In genomic region chr11:75823415-75823814, GRCh38 we compare ENCODE assay signal across 18 cellular contexts. TPM values are rescaled to one million over a fixed set of nuclear protein-coding genes. Genes with fewer than 3 reads are reported as not detected.
DNase-seq lines count a peak whose midpoint lies in the region; ATAC-seq and TF ChIP-seq lines count a peak whose summit lies in the region.
"Had no signal": no experiment of that assay in that cellular context is flagged by ENCODE, and none has a peak within 500 bp of the region (broad histone marks: within the 10 kb centered on the region; RNA-seq: fewer than 3 reads in every experiment).

No MANE protein-coding gene starts in this region.

- H3K9me3 ChIP-seq in mesenchymal stem cell (ENCODE audit: control insufficient read depth, low read length) = no peaks in the 10 kb centered on the region
- H3K9me3 ChIP-seq: esophagus squamous epithelium, Peyer's patch, psoas muscle, tibial artery had no signal

- no peaks in the 10 kb centered on the region for H3K27me3 ChIP-seq in mesenchymal stem cell (ENCODE audit: control insufficient read depth in 1 of 2, insufficient read depth in 1 of 2, low read length in 2 of 2)
- H3K27me3 ChIP-seq: esophagus squamous epithelium, neural progenitor cell, Peyer's patch, tibial artery had no signal

- peaks cover 1% of the 10 kb centered on the region for H3K4me1 ChIP-seq in mesenchymal stem cell (ENCODE audit: control insufficient read depth, insufficient read depth, low read depth, low read length)
- H3K4me1 ChIP-seq: neural progenitor cell had no signal

- H3K23ac ChIP-seq in mesenchymal stem cell (ENCODE audit: low read length in 2 of 2) = no peak overlapping the region

- no peak overlapping the region for H3K4ac ChIP-seq in mesenchymal stem cell (ENCODE audit: low read depth in 1 of 2, low read length in 2 of 2)

- H3K36me3 ChIP-seq in mesenchymal stem cell (ENCODE audit: control insufficient read depth in 1 of 2, insufficient read depth in 2 of 2, low read depth in 1 of 2, low read length in 2 of 2) = peaks cover 0 to 8% of the 10 kb centered on the region in 2 experiments
- H3K36me3 ChIP-seq: esophagus squamous epithelium, neural progenitor cell, Peyer's patch, tibial artery had no signal

- H3K36me3 Mint-ChIP-seq in natural killer cell = no peaks in the 10 kb centered on the region
- no peaks in the 10 kb centered on the region for H3K36me3 Mint-ChIP-seq in natural killer cell treated with Interleukin-12 subunit alpha and Interleukin-12 subunit beta and Interleukin-15 and Interleukin-18, amount 100 ng/mL, for 72 hours
- peaks cover 18% of the 10 kb centered on the region for H3K36me3 Mint-ChIP-seq in activated T-helper 2 cell treated with anti-CD3 and anti-CD28 coated beads, Interferon-gamma antibody, Interleukin-2, Interleukin-4, amounts not matched to agents 10 μg/mL and 5 μg/mL and 100 μg/mL, durations not matched to agents 14 hours and 24 hours and 36 hours (ENCODE audit: low read depth)

- no peak overlapping the region for H2AFZ ChIP-seq in mesenchymal stem cell (ENCODE audit: low read depth, low read length)
- H2AFZ ChIP-seq: neural progenitor cell had no signal

- no peak overlapping the region for H3K27ac ChIP-seq in mesenchymal stem cell (ENCODE audit: low read length, poor library complexity, severe bottlenecking)
- H3K27ac ChIP-seq: neural progenitor cell, psoas muscle had no signal

- no peak overlapping the region for H2BK120ac ChIP-seq in mesenchymal stem cell (ENCODE audit: low read depth, low read length)

- H2BK5ac ChIP-seq in mesenchymal stem cell (ENCODE audit: low read depth, low read length, poor library complexity, severe bottlenecking) = no peak overlapping the region

- H4K8ac ChIP-seq in mesenchymal stem cell (ENCODE audit: low read length) = no peak overlapping the region

- H3K27ac Mint-ChIP-seq in natural killer cell = peak overlapping the region; percentile 69 to 89
- peak overlapping the region in 1 of 2 donors; percentile 77 for H3K27ac Mint-ChIP-seq in natural killer cell treated with Interleukin-12 subunit alpha and Interleukin-12 subunit beta and Interleukin-15 and Interleukin-18, amount 100 ng/mL, for 72 hours
- no peak overlapping the region for H3K27ac Mint-ChIP-seq in activated T-helper 2 cell treated with anti-CD3 and anti-CD28 coated beads, Interferon-gamma antibody, Interleukin-2, Interleukin-4, amounts not matched to agents 10 μg/mL and 5 μg/mL and 100 μg/mL, durations not matched to agents 14 hours and 24 hours and 36 hours
- H3K27ac Mint-ChIP-seq: neural progenitor cell had no signal

- H2BK15ac ChIP-seq in mesenchymal stem cell (ENCODE audit: low read depth, poor library complexity, severe bottlenecking) = no peak overlapping the region

- no peak overlapping the region for H3K4me2 ChIP-seq in mesenchymal stem cell (ENCODE audit: low read length, poor library complexity, severe bottlenecking)
- H3K4me2 ChIP-seq: neural progenitor cell had no signal

- H4K91ac ChIP-seq in mesenchymal stem cell (ENCODE audit: low read length) = no peak overlapping the region

- intact Hi-C loops in natural killer cell (cut with micrococcal nuclease) = loop anchor here (5.0 kb wide), 1 partner anchor 34 kb away; no protein-coding TSS in a partner anchor
- intact Hi-C loops in activated T-helper 2 cell treated with anti-CD3 and anti-CD28 coated beads, Interferon-gamma antibody, Interleukin-2, Interleukin-4, amounts not matched to agents 10 μg/mL and 5 μg/mL and 100 μg/mL, durations not matched to agents 14 hours and 24 hours and 36 hours (cut with micrococcal nuclease) = no loop called here

- TF ChIP-seq CTCF in natural killer cell (IDR thresholded peaks at IDR 0.05) = no peak

- H3K9ac ChIP-seq in mesenchymal stem cell (ENCODE audit: low read length) = peak overlapping the region; percentile 71
- H3K9ac ChIP-seq: neural progenitor cell had no signal

- WGBS in mesenchymal stem cell = 97% methylated on average over 4 of the region's 4 CpGs

- no peak for DNase-seq in natural killer cell
- no peak for DNase-seq in natural killer cell treated with Interleukin-12 subunit alpha and Interleukin-12 subunit beta and Interleukin-15 and Interleukin-18, amount 100 ng/mL, for 72 hours (ENCODE audit: low spot score)
- peak; percentile 43 for DNase-seq in RPMI8226
- no peak for DNase-seq in mesenchymal stem cell
- DNase-seq in NCI-H510A treated with DMSO at 0.1 percent for 48 hours (lab: John Stamatoyannopoulos, UW) = no peak
- no peak for DNase-seq in activated T-helper 2 cell treated with anti-CD3 and anti-CD28 coated beads, Interferon-gamma antibody, Interleukin-2, Interleukin-4, amounts not matched to agents 10 μg/mL and 5 μg/mL and 100 μg/mL, durations not matched to agents 14 hours and 24 hours and 36 hours (ENCODE audit: low spot score)
- no peak for DNase-seq in OCI-M1 (lab: John Stamatoyannopoulos, UW)
- DNase-seq: central memory CD4-positive, alpha-beta T cell; COR-L47; effector CD4-positive, alpha-beta T cell; esophagus squamous epithelium; Peyer's patch; psoas muscle; T-helper 9 cell; tibial artery had no signal

- H2AK5ac ChIP-seq in mesenchymal stem cell (ENCODE audit: low read length, severe bottlenecking) = no peak overlapping the region

- no peaks in the 10 kb centered on the region for H3K9me3 Mint-ChIP-seq in natural killer cell
- H3K9me3 Mint-ChIP-seq in natural killer cell treated with Interleukin-12 subunit alpha and Interleukin-12 subunit beta and Interleukin-15 and Interleukin-18, amount 100 ng/mL, for 72 hours = no peaks in the 10 kb centered on the region
- no peaks in the 10 kb centered on the region for H3K9me3 Mint-ChIP-seq in activated T-helper 2 cell treated with anti-CD3 and anti-CD28 coated beads, Interferon-gamma antibody, Interleukin-2, Interleukin-4, amounts not matched to agents 10 μg/mL and 5 μg/mL and 100 μg/mL, durations not matched to agents 14 hours and 24 hours and 36 hours
- H3K9me3 Mint-ChIP-seq: neural progenitor cell had no signal

- no peaks in the 10 kb centered on the region for H3K27me3 Mint-ChIP-seq in natural killer cell (ENCODE audit: low read depth in 2 of 2)
- H3K27me3 Mint-ChIP-seq in natural killer cell treated with Interleukin-12 subunit alpha and Interleukin-12 subunit beta and Interleukin-15 and Interleukin-18, amount 100 ng/mL, for 72 hours = no peaks in the 10 kb centered on the region
- H3K27me3 Mint-ChIP-seq in activated T-helper 2 cell treated with anti-CD3 and anti-CD28 coated beads, Interferon-gamma antibody, Interleukin-2, Interleukin-4, amounts not matched to agents 10 μg/mL and 5 μg/mL and 100 μg/mL, durations not matched to agents 14 hours and 24 hours and 36 hours (ENCODE audit: low read depth) = no peaks in the 10 kb centered on the region

- peaks cover 28 to 46% of the 10 kb centered on the region in 2 donors for H3K4me1 Mint-ChIP-seq in natural killer cell
- peaks cover 19 to 22% of the 10 kb centered on the region in 2 donors for H3K4me1 Mint-ChIP-seq in natural killer cell treated with Interleukin-12 subunit alpha and Interleukin-12 subunit beta and Interleukin-15 and Interleukin-18, amount 100 ng/mL, for 72 hours (ENCODE audit: low read depth in 2 of 2)
- peaks cover 18% of the 10 kb centered on the region for H3K4me1 Mint-ChIP-seq in activated T-helper 2 cell treated with anti-CD3 and anti-CD28 coated beads, Interferon-gamma antibody, Interleukin-2, Interleukin-4, amounts not matched to agents 10 μg/mL and 5 μg/mL and 100 μg/mL, durations not matched to agents 14 hours and 24 hours and 36 hours (ENCODE audit: low read depth)

- peaks cover 21% of the 10 kb centered on the region for H3K79me1 ChIP-seq in mesenchymal stem cell (replicated peaks; ENCODE audit: low read length, poor library complexity, severe bottlenecking)

- H2BK12ac ChIP-seq in mesenchymal stem cell (ENCODE audit: low read length in 2 of 2) = no peak overlapping the region

- no peak overlapping the region for H3K4me3 Mint-ChIP-seq in natural killer cell
- H3K4me3 Mint-ChIP-seq in natural killer cell treated with Interleukin-12 subunit alpha and Interleukin-12 subunit beta and Interleukin-15 and Interleukin-18, amount 100 ng/mL, for 72 hours = no peak overlapping the region
- H3K4me3 Mint-ChIP-seq in activated T-helper 2 cell treated with anti-CD3 and anti-CD28 coated beads, Interferon-gamma antibody, Interleukin-2, Interleukin-4, amounts not matched to agents 10 μg/mL and 5 μg/mL and 100 μg/mL, durations not matched to agents 14 hours and 24 hours and 36 hours (ENCODE audit: low read depth) = no peak overlapping the region
- H3K4me3 Mint-ChIP-seq: neural progenitor cell had no signal

- H3K18ac ChIP-seq in mesenchymal stem cell (ENCODE audit: low read depth in 1 of 2, low read length in 2 of 2) = no peak overlapping the region

- no peak overlapping the region for H3K4me3 ChIP-seq in mesenchymal stem cell (ENCODE audit: insufficient read depth in 1 of 2, low read depth in 1 of 2, low read length in 2 of 2)
- H3K4me3 ChIP-seq: esophagus squamous epithelium, neural progenitor cell, Peyer's patch, psoas muscle, SK-N-MC, tibial artery had no signal

- no peak overlapping the region for H3K14ac ChIP-seq in mesenchymal stem cell (ENCODE audit: low read length in 2 of 2)

- ATAC-seq in natural killer cell (no peak), GM18873 (IDR thresholded peaks at IDR 0.05; ENCODE audit: low FRiP score, unreplicated experiment) (no peak)
- no peak for ATAC-seq in natural killer cell treated with Interleukin-12 subunit alpha and Interleukin-12 subunit beta and Interleukin-15 and Interleukin-18, amount 100 ng/mL, for 72 hours
- ATAC-seq: psoas muscle had no signal

RNA-seq across cellular contexts. Expression of gene UVRAG, which starts 8.4 kb away (rescaled TPM):
- total RNA-seq in natural killer cell = 10 to 100 TPM; 39.9 to 52.5 (median 41.4) TPM
- 10 to 100 TPM; 16.6 to 29.9 TPM for total RNA-seq in natural killer cell treated with Interleukin-12 subunit alpha and Interleukin-12 subunit beta and Interleukin-15 and Interleukin-18, amount 100 ng/mL, for 72 hours
- polyA plus RNA-seq in mesenchymal stem cell (2013, experiment 1 of 2) = 10.1 TPM
- 10.5 TPM for polyA plus RNA-seq in mesenchymal stem cell (2013, experiment 2 of 2)
- total RNA-seq in activated T-helper 2 cell treated with anti-CD3 and anti-CD28 coated beads, Interferon-gamma antibody, Interleukin-2, Interleukin-4, amounts not matched to agents 10 μg/mL and 5 μg/mL and 100 μg/mL, durations not matched to agents 14 hours and 24 hours and 36 hours = 23.3 and 23.5 TPM in 2 replicates

RNA-seq across cellular contexts. Expression of gene DGAT2, which starts 54.8 kb away (rescaled TPM):
- 1 to 10 TPM in 1 of 3 donors, under 1 TPM in 2; 0.24 to 2.8 (median 0.75) TPM for total RNA-seq in natural killer cell
- total RNA-seq in natural killer cell treated with Interleukin-12 subunit alpha and Interleukin-12 subunit beta and Interleukin-15 and Interleukin-18, amount 100 ng/mL, for 72 hours = 1 to 10 TPM in 1 of 2 donors, under 1 TPM in 1; 1.00 to 3.1 TPM
- 0.35 TPM for polyA plus RNA-seq in mesenchymal stem cell (2013, experiment 1 of 2)
- polyA plus RNA-seq in mesenchymal stem cell (2013, experiment 2 of 2) = 0.56 TPM
- 2.6 and 3.0 TPM in 2 replicates for total RNA-seq in activated T-helper 2 cell treated with anti-CD3 and anti-CD28 coated beads, Interferon-gamma antibody, Interleukin-2, Interleukin-4, amounts not matched to agents 10 μg/mL and 5 μg/mL and 100 μg/mL, durations not matched to agents 14 hours and 24 hours and 36 hours
